Comparison of ENCODE assay signal across 26 cellular contexts in the genomic region with DNA sequence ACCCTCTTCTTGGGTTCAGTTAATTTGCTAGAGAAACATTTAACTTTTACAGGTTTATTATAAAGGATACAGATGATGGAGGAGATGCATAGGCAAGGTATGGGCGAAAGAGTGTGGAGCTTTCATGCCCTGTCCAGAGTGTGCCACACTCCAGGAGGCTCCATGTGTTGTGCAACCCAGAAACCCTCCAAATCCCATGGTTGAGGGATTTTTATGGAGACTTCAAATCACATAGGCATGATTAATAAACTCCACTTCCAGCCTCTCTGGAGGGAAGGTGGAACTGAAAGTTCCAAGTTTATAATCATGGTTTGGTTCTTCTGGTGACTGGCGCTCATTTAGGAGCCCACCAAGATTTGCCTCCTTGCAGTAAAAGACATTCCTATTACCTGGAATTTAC.
"Had no signal": no experiment of that assay in that cellular context is flagged by ENCODE, and none has a peak within 500 bp of the region (broad histone marks: within the 10 kb centered on the region; RNA-seq: fewer than 3 reads in every experiment).

No MANE protein-coding gene starts in this region.

- DNase-seq: activated B cell treated with CpG ODN at 0.5 μM for 24 hours; activated CD4-positive, alpha-beta memory T cell treated with anti-CD3 and anti-CD28 coated beads, Interleukin-2, amount 10 ng/mL, durations not matched to agents 7 days and 5 days; activated CD4-positive, alpha-beta T cell treated with anti-CD3 and anti-CD28 coated beads for 1 hour; activated CD4-positive, alpha-beta T cell treated with anti-CD3 and anti-CD28 coated beads, Interleukin-2, amount 50 U/mL, for 1 hour; activated gamma-delta T cell; activated naive CD4-positive, alpha-beta T cell treated with anti-CD3 and anti-CD28 coated beads for 36 hours; activated T-cell treated with anti-CD3 and anti-CD28 coated beads for 4 hours; activated T-cell treated with anti-CD3 and anti-CD28 coated beads, Interleukin-2, amount 50 U/mL, for 48 hours; amygdala; cerebellar nuclear complex; Karpas-422; MM.1S; NCI-H1105; NCI-H1436; NCI-H1694 treated with DMSO at 0.1 percent for 48 hours; NCI-H2081 treated with DMSO at 0.1 percent for 48 hours; NCI-H69; NK-92 treated with Interleukin-12 subunit alpha and Interleukin-12 subunit beta, amount 100 ng/mL, for 24 hours; OCI-M1; RPMI8226; T-cell; T-helper 2 cell; T1000 had no signal

- ATAC-seq: activated T-helper 17 cell treated with anti-CD3 and anti-CD28 coated beads, Interleukin-2, amount 50 U/mL, for 72 hours; Panc1; Right ventricle myocardium inferior; T-cell had no signal
